Comparison of ENCODE assay signal across 16 cellular contexts in the genomic region with DNA sequence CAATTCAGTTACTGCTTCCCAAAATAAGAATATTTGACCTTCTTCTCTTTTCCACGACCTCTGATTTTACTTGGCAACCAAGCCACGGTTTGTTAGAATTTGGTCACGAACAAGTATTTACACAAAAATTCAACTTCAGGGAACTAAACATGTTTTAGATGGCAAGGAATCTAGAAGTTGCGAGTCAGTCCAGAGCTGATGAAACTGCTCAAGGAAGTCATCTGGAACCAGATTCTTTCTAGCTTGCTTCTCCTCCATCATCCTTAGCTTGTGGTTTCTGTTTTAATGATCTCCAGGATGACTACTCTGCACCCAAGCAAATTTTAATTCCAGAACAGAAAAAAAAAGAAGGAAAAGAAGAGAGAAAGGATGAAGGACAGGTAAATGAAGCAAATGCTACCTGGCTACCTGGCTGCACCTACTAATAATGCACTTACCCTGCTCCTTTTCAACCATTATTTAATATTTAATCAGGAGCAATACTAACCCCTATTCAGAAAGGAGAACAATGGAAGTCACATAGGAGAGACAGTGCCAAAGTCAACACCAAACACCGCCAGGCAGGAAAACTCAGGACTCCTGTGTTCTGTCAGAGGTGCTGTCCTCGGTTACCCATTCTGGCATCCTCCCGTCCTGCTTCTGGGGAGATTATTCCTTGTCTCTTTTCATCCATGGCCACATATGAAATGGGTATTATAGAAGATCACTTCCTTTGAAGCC. TPM values are rescaled to one million over a fixed set of nuclear protein-coding genes. Genes with fewer than 3 reads are reported as not detected.
DNase-seq lines count a peak whose midpoint lies in the region; ATAC-seq and TF ChIP-seq lines count a peak whose summit lies in the region.
"Had no signal": no experiment of that assay in that cellular context is flagged by ENCODE, and none has a peak within 500 bp of the region (broad histone marks: within the 10 kb centered on the region; RNA-seq: fewer than 3 reads in every experiment).

No MANE protein-coding gene starts in this region.

- intact Hi-C loops in posterior cingulate gyrus (cut with DNase I): no loop called here

- in situ Hi-C loops in Caki2 (cut with HindIII; ENCODE audit: low pct_unique_long_range_greater_than_20kb, low sequenced_read_pairs): no loop called here
- in situ Hi-C loops in astrocyte of the cerebellum (cut with HindIII; ENCODE audit: low sequenced_read_pairs): no loop called here

- DNase-seq in Caki2 (ENCODE audit: low read depth): peak; percentile 22
- peak; percentile 21 for DNase-seq in NCI-H1092 treated with DMSO at 0.1 percent for 48 hours (lab: John Stamatoyannopoulos, UW)
- DNase-seq in astrocyte of the cerebellum (ENCODE audit: low read depth): peak; percentile 9
- DNase-seq in kidney tubule cell (ENCODE audit: low spot score): peak; percentile 80
- DNase-seq in H4 (ENCODE audit: low spot score): no peak
- no peak for DNase-seq in posterior cingulate gyrus
- DNase-seq: activated effector memory CD4-positive, alpha-beta T cell treated with anti-CD3 and anti-CD28 coated beads, Interleukin-2, amount 50 U/mL, for 16 hours; anterior cingulate cortex; CD8-positive, alpha-beta T cell; left colon; NCI-H1436 treated with DMSO at 0.1 percent for 48 hours; stimulated activated CD4-positive, alpha-beta T cell treated with anti-CD3 and anti-CD28 coated beads, Interleukin-4, amount 100 ng/mL, for 4 hours had no signal

- TF ChIP-seq CTCF in astrocyte of the cerebellum (IDR thresholded peaks at IDR 0.05; ENCODE audit: low read depth, low read length, missing control alignments): no peak

- ATAC-seq in HG02678 (IDR thresholded peaks at IDR 0.05; ENCODE audit: unreplicated experiment): no peak
- no peak for ATAC-seq in GM21381 (IDR thresholded peaks at IDR 0.05; ENCODE audit: unreplicated experiment)
- ATAC-seq: CD8-positive, alpha-beta T cell; left colon had no signal

- no peak overlapping the region for H3K4me3 ChIP-seq in astrocyte of the cerebellum (ENCODE audit: low read depth, low read length)
- H3K4me3 ChIP-seq: coronary artery, tibial nerve had no signal

RNA-seq across cellular contexts. Expression of gene RGS7, which starts 54.2 kb away (rescaled TPM):
- total RNA-seq in Caki2 (2014; rRNA removed; shearing (Covaris generic); ENCODE audit: low replicate concordance): 0.98 TPM in 1 of 2 replicates, not detected in the other
- total RNA-seq in H4 (2014; rRNA removed; shearing (Covaris generic)): 0.23 TPM in 1 of 2 replicates, not detected in the other
- total RNA-seq: CD8-positive, alpha-beta T cell had no signal

Comparison
In these comparisons a context has a peak if more than half of its experiments do, and no peak if none do; other contexts are left out.
1. DNase-seq: peak in Caki2 (single experiment), NCI-H1092 treated with DMSO at 0.1 percent for 48 hours (single experiment), astrocyte of the cerebellum (single experiment) and kidney tubule cell (single experiment); none in H4 (single experiment) and posterior cingulate gyrus (0 of 10).